ENCODE assay signal across 30 cellular contexts in genomic region chr4:186360551-186360950, GRCh38.
"Had no signal": no experiment of that assay in that cellular context is flagged by ENCODE, and none has a peak within 500 bp of the region (broad histone marks: within the 10 kb centered on the region; RNA-seq: fewer than 3 reads in every experiment).

No MANE protein-coding gene starts in this region.

- H3K36me3 ChIP-seq: adrenal gland, ascending aorta, brain microvascular endothelial cell, breast epithelium, cardiac muscle cell had no signal

- H3K4me3 ChIP-seq: adrenal gland, ascending aorta, body of pancreas, breast epithelium, cardiac muscle cell had no signal

- H3K4me1 ChIP-seq: adrenal gland, ascending aorta, body of pancreas, breast epithelium had no signal

- DNase-seq: activated effector memory CD4-positive, alpha-beta T cell treated with anti-CD3 and anti-CD28 coated beads, Interleukin-2, amount 50 U/mL, for 16 hours; activated effector memory CD4-positive, alpha-beta T cell treated with Interleukin-2 at 50 U/mL for 16 hours; activated gamma-delta T cell; activated gamma-delta T cell treated with Interleukin-2 at 50 U/mL for 16 hours; activated naive CD4-positive, alpha-beta T cell; activated naive CD4-positive, alpha-beta T cell treated with anti-CD3 and anti-CD28 coated beads for 36 hours; activated naive CD4-positive, alpha-beta T cell treated with anti-CD3 and anti-CD28 coated beads, Interleukin-2, amount 10 ng/mL, durations not matched to agents 7 days and 5 days; activated naive CD4-positive, alpha-beta T cell treated with anti-CD3 and anti-CD28 coated beads, Interleukin-2, amount 50 U/mL, for 16 hours; activated naive CD4-positive, alpha-beta T cell treated with Interleukin-2 at 50 U/mL for 16 hours; activated naive CD8-positive, alpha-beta T cell treated with anti-CD3 and anti-CD28 coated beads for 36 hours; activated naive CD8-positive, alpha-beta T cell treated with anti-CD3 and anti-CD28 coated beads, Interleukin-2, amount 10 ng/mL, durations not matched to agents 7 days and 5 days; activated naive CD8-positive, alpha-beta T cell treated with anti-CD3 and anti-CD28 coated beads, Interleukin-2, amount 50 U/mL, for 24 hours; activated T-cell treated with anti-CD3 and anti-CD28 coated beads, Interleukin-2, amount 50 U/mL, for 4 hours; activated T-cell treated with anti-CD3 and anti-CD28 coated beads, Interleukin-2, amount 50 U/mL, for 48 hours; activated T-cell treated with anti-CD3 and anti-CD28 coated beads, Interleukin-2, amount 50 U/mL, for 72 hours; adrenal gland; amniotic stem cell; amygdala; anterior cingulate cortex; aorta; body of pancreas; brain microvascular endothelial cell; caudate nucleus; central memory CD4-positive, alpha-beta T cell; cerebellar nuclear complex had no signal

- H3K27me3 ChIP-seq: adrenal gland, ascending aorta, body of pancreas, brain microvascular endothelial cell, breast epithelium, cardiac muscle cell had no signal

- H3K27ac ChIP-seq: adrenal gland, ascending aorta, body of pancreas, brain microvascular endothelial cell, breast epithelium, cardiac muscle cell had no signal

- ATAC-seq: activated naive CD4-positive, alpha-beta T cell treated with anti-CD3 and anti-CD28 coated beads, Interleukin-2, amount 50 U/mL, for 72 hours; activated naive CD8-positive, alpha-beta T cell treated with anti-CD3 and anti-CD28 coated beads, Interleukin-2, amount 50 U/mL, for 24 hours; activated T-cell treated with anti-CD3 and anti-CD28 coated beads, Interleukin-2, amount 50 U/mL, for 4 hours; activated T-cell treated with anti-CD3 and anti-CD28 coated beads, Interleukin-2, amount 50 U/mL, for 72 hours; activated T-helper 17 cell treated with anti-CD3 and anti-CD28 coated beads, Interleukin-2, amount 50 U/mL, for 72 hours; body of pancreas had no signal
